In genomic region chr5:177445052-177446016, GRCh38 we compare ENCODE assay signal across 8 cellular contexts.
DNase-seq lines count a peak whose midpoint lies in the region; TF ChIP-seq lines count a peak whose summit lies in the region.

No MANE protein-coding gene starts in this region.

- DNase-seq in SIG-M5 treated with dmso at 0.1 percent for 504 hours (lab: John Stamatoyannopoulos, UW; ENCODE audit: unreplicated experiment), result peak; percentile 59
- DNase-seq in SIG-M5 (lab: John Stamatoyannopoulos, UW), result no peak
- DNase-seq in MV-4-11 (lab: John Stamatoyannopoulos, UW), result peak; percentile 25
- no peak for DNase-seq in caudate nucleus (lab: John Stamatoyannopoulos, UW)
- no peak for DNase-seq in retinal pigment epithelial cell (ENCODE audit: low read depth)
- no peak for DNase-seq in NCI-H146 treated with DMSO at 0.1 percent for 48 hours (lab: John Stamatoyannopoulos, UW; ENCODE audit: unreplicated experiment)
- no peak for DNase-seq in Kasumi-1 (lab: John Stamatoyannopoulos, UW)
- no peak for DNase-seq in COLO829 (ENCODE audit: low spot score)

- TF ChIP-seq CTCF in retinal pigment epithelial cell (conservative IDR thresholded peaks at IDR 0.05; ENCODE audit: low read depth, low read length), result no peak

- peak overlapping the region; percentile 67 for H3K4me3 ChIP-seq in retinal pigment epithelial cell (ENCODE audit: low read length)

- H3K27ac ChIP-seq in caudate nucleus (ENCODE audit: low read depth, low read length), result peak overlapping the region; percentile 91

Comparison
In these comparisons a context has a peak if more than half of its experiments do, and no peak if none do; other contexts are left out.
1. DNase-seq: peak in SIG-M5 treated with dmso at 0.1 percent for 504 hours (single experiment) and MV-4-11 (single experiment); none in SIG-M5 (single experiment), caudate nucleus (0 of 61), retinal pigment epithelial cell (single experiment), NCI-H146 treated with DMSO at 0.1 percent for 48 hours (single experiment), Kasumi-1 (0 of 2) and COLO829 (single experiment).